Comparison of ENCODE assay signal across 24 cellular contexts in genomic region chrX:119570351-119570835, GRCh38.
"Had no signal": no experiment of that assay in that cellular context is flagged by ENCODE, and none has a peak within 500 bp of the region (broad histone marks: within the 10 kb centered on the region; RNA-seq: fewer than 3 reads in every experiment).

No MANE protein-coding gene starts in this region.

- H3K27ac ChIP-seq: HL-60, SJSA1, SK-N-MC had no signal

- H3K36me3 ChIP-seq: MG63 had no signal

- H3K4me3 ChIP-seq: MG63, SJSA1, SK-N-MC had no signal

- H3K4me1 ChIP-seq: SJSA1 had no signal

- FAIRE-seq: HTR-8/SVneo, RCC 7860 had no signal

- DNase-seq: Karpas-422, KG1, MG63, NCI-H1092, NCI-H1105 treated with DMSO at 0.1 percent for 48 hours, NCI-H1417 treated with DMSO at 0.1 percent for 48 hours, NCI-H146, NCI-H1694 treated with DMSO at 0.1 percent for 48 hours, NCI-H1930, NCI-H2081, NCI-H2107, NCI-H2227 treated with DMSO at 0.1 percent for 48 hours, NCI-H510A, NCI-H524 treated with DMSO at 0.1 percent for 48 hours, NCI-H69, NCI-H774, Right ventricle myocardium superior, RPMI8226, SIG-M5 had no signal

- H3K27me3 ChIP-seq: MG63, SJSA1 had no signal

- H3K9me3 ChIP-seq: MG63, SJSA1 had no signal
